In genomic region chrX:30858098-30858497, GRCh38 we compare ENCODE assay signal across 13 cellular contexts. TPM values are rescaled to one million over a fixed set of nuclear protein-coding genes. Genes with fewer than 3 reads are reported as not detected.
A peak's percentile ranks its signal among the peaks of the same experiment; 100 is the strongest.
DNase-seq lines count a peak whose midpoint lies in the region; ATAC-seq and TF ChIP-seq lines count a peak whose summit lies in the region.
"Had no signal": no experiment of that assay in that cellular context is flagged by ENCODE, and none has a peak within 500 bp of the region (broad histone marks: within the 10 kb centered on the region; RNA-seq: fewer than 3 reads in every experiment).

No MANE protein-coding gene starts in this region.

- no peak for DNase-seq in WTC11 (ENCODE audit: low spot score)
- no peak for DNase-seq in activated CD4-positive, alpha-beta T cell treated with anti-CD3 and anti-CD28 coated beads for 36 hours
- DNase-seq in Karpas-422, result no peak
- DNase-seq: BE2C; CD4-positive, alpha-beta memory T cell; DMS79 had no signal

- H3K27ac Mint-ChIP-seq in WTC11, result peak overlapping the region; percentile 72
- H3K27ac Mint-ChIP-seq in activated CD4-positive, alpha-beta T cell treated with anti-CD3 and anti-CD28 coated beads for 36 hours, result no peak overlapping the region

- H3K36me3 ChIP-seq in HUES48 (ENCODE audit: control insufficient read depth, insufficient read depth, low read length), result peaks cover 18% of the 10 kb centered on the region
- peaks cover 14% of the 10 kb centered on the region for H3K36me3 ChIP-seq in iPS-18a (ENCODE audit: control insufficient read depth, low read depth, low read length)
- no peaks in the 10 kb centered on the region; the same call in 1 of the 2 replicates for H3K36me3 ChIP-seq in Karpas-422 (ENCODE audit: insufficient read depth, low read length)
- H3K36me3 ChIP-seq: BE2C had no signal

- no peaks in the 10 kb centered on the region; the same call in 1 of the 2 replicates for H3K27me3 Mint-ChIP-seq in WTC11 (ENCODE audit: low read depth)
- no peaks in the 10 kb centered on the region for H3K27me3 Mint-ChIP-seq in activated CD4-positive, alpha-beta T cell treated with anti-CD3 and anti-CD28 coated beads for 36 hours
- H3K27me3 Mint-ChIP-seq: CD4-positive, alpha-beta memory T cell had no signal

- H3K9ac ChIP-seq in HUES48 (ENCODE audit: low read depth, low read length) (no peak overlapping the region), iPS-18a (ENCODE audit: low read length) (no peak overlapping the region), Karpas-422 (ENCODE audit: low read length) (no peak overlapping the region)

- H3K4me3 ChIP-seq in HUES48 (ENCODE audit: low read depth, low read length) (peak overlapping the region; percentile 35; the same call in 1 of the 2 replicates), iPS-18a (ENCODE audit: low read length) (no peak overlapping the region), Karpas-422 (ENCODE audit: low read length) (no peak overlapping the region)
- H3K4me3 ChIP-seq: A549, GM12878 had no signal

- H3K27ac ChIP-seq in HUES48 (ENCODE audit: low read depth, low read length), result peak overlapping the region; percentile 70
- peak overlapping the region; percentile 54 for H3K27ac ChIP-seq in iPS-18a (ENCODE audit: low read length)
- no peak overlapping the region for H3K27ac ChIP-seq in Karpas-422 (ENCODE audit: low read length)
- H3K27ac ChIP-seq: A549, C4-2B had no signal

- H3K27me3 ChIP-seq in HUES48 (ENCODE audit: control insufficient read depth, insufficient read depth, low read length), result no peaks in the 10 kb centered on the region
- no peaks in the 10 kb centered on the region for H3K27me3 ChIP-seq in iPS-18a (ENCODE audit: control insufficient read depth, insufficient read depth, low read length)
- H3K27me3 ChIP-seq in Karpas-422 (ENCODE audit: low read length), result no peaks in the 10 kb centered on the region
- H3K27me3 ChIP-seq: BE2C had no signal

- peaks cover 6% of the 10 kb centered on the region for H3K9me3 Mint-ChIP-seq in WTC11
- H3K9me3 Mint-ChIP-seq in activated CD4-positive, alpha-beta T cell treated with anti-CD3 and anti-CD28 coated beads for 36 hours (ENCODE audit: low read depth), result no peaks in the 10 kb centered on the region
- H3K9me3 Mint-ChIP-seq: CD4-positive, alpha-beta memory T cell had no signal

- H4K20me1 ChIP-seq in Karpas-422 (ENCODE audit: insufficient read depth, low read depth, low read length), result no peaks in the 10 kb centered on the region

- peaks cover 32% of the 10 kb centered on the region for H3K4me1 Mint-ChIP-seq in WTC11
- H3K4me1 Mint-ChIP-seq in activated CD4-positive, alpha-beta T cell treated with anti-CD3 and anti-CD28 coated beads for 36 hours, result no peaks in the 10 kb centered on the region

- H3K4me1 ChIP-seq in HUES48 (ENCODE audit: control insufficient read depth, insufficient read depth, low read length) (peaks cover 38% of the 10 kb centered on the region), iPS-18a (ENCODE audit: control insufficient read depth, low read depth, low read length) (peaks cover 21% of the 10 kb centered on the region), Karpas-422 (ENCODE audit: low read length) (no peaks in the 10 kb centered on the region)
- H3K4me1 ChIP-seq: A549, BE2C had no signal

- no peak for TF ChIP-seq CTCF in WTC11 (IDR thresholded peaks at IDR 0.05)

- H3K9me2 ChIP-seq in Karpas-422 (replicated peaks; ENCODE audit: insufficient read depth, low read length), result no peaks in the 10 kb centered on the region

- POLR2A ChIA-PET in WTC11 (lab: Charles Lee), result no interaction called here
- POLR2A ChIA-PET in activated CD4-positive, alpha-beta T cell treated with anti-CD3 and anti-CD28 coated beads for 36 hours (lab: Charles Lee), result no interaction called here

- no peaks in the 10 kb centered on the region for H3K79me2 ChIP-seq in Karpas-422 (ENCODE audit: low read length)

- H3K4me2 ChIP-seq in Karpas-422 (ENCODE audit: low read depth, low read length, poor library complexity, severe bottlenecking), result no peak overlapping the region
- H3K4me2 ChIP-seq: A549 had no signal

- no peak overlapping the region; the same call in 1 of the 2 replicates for H3K4me3 Mint-ChIP-seq in WTC11
- H3K4me3 Mint-ChIP-seq in activated CD4-positive, alpha-beta T cell treated with anti-CD3 and anti-CD28 coated beads for 36 hours, result no peak overlapping the region
- H3K4me3 Mint-ChIP-seq: CD4-positive, alpha-beta memory T cell had no signal

- ATAC-seq in WTC11, result peak; percentile 63
- ATAC-seq in GM18858 (IDR thresholded peaks at IDR 0.05; ENCODE audit: unreplicated experiment), result no peak
- no peak for ATAC-seq in HG03135 (IDR thresholded peaks at IDR 0.05; ENCODE audit: unreplicated experiment)
- no peak for ATAC-seq in activated CD4-positive, alpha-beta T cell treated with anti-CD3 and anti-CD28 coated beads for 36 hours
- ATAC-seq: A549, GM12878 had no signal

- H3K36me3 Mint-ChIP-seq in WTC11, result peaks cover 22% of the 10 kb centered on the region
- H3K36me3 Mint-ChIP-seq in activated CD4-positive, alpha-beta T cell treated with anti-CD3 and anti-CD28 coated beads for 36 hours (ENCODE audit: low read depth), result peaks cover 30% of the 10 kb centered on the region

- H3K9me3 ChIP-seq in HUES48 (ENCODE audit: control insufficient read depth, insufficient read depth, low read length), result no peaks in the 10 kb centered on the region
- peaks cover 26% of the 10 kb centered on the region for H3K9me3 ChIP-seq in iPS-18a (ENCODE audit: control insufficient read depth, low read depth, low read length)
- H3K9me3 ChIP-seq in Karpas-422 (ENCODE audit: low read length), result no peaks in the 10 kb centered on the region
- H3K9me3 ChIP-seq: A549, BE2C had no signal

- H2AFZ ChIP-seq in Karpas-422 (ENCODE audit: low read length), result no peak overlapping the region

- CTCF ChIA-PET in WTC11 (lab: Charles Lee), result no interaction called here
- CTCF ChIA-PET in activated CD4-positive, alpha-beta T cell treated with anti-CD3 and anti-CD28 coated beads for 36 hours (lab: Charles Lee), result no interaction called here

- intact Hi-C loops in activated CD4-positive, alpha-beta T cell treated with anti-CD3 and anti-CD28 coated beads for 36 hours (cut with DNase I, micrococcal nuclease), result no loop called here

TF ChIP-seq in WTC11, 78 proteins besides CTCF, POLR2A, EP300 and RAD21 (continues in another document):
- TF ChIP-seq SMAD4 (CRISPR knock-in tag; IDR thresholded peaks at IDR 0.05) (no peak), JAZF1 (CRISPR knock-in tag; IDR thresholded peaks at IDR 0.05) (no peak), FOXK1 (CRISPR knock-in tag; IDR thresholded peaks at IDR 0.05) (no peak), GABPB1 (CRISPR knock-in tag; IDR thresholded peaks at IDR 0.05) (no peak), ATF6 (CRISPR knock-in tag; IDR thresholded peaks at IDR 0.05) (no peak), KAT7 (CRISPR knock-in tag; IDR thresholded peaks at IDR 0.05; ENCODE audit: borderline replicate concordance) (no peak), ZNF317 (CRISPR knock-in tag; IDR thresholded peaks at IDR 0.05; ENCODE audit: borderline replicate concordance, low read depth) (no peak), ZBTB43 (CRISPR knock-in tag; IDR thresholded peaks at IDR 0.05) (no peak)

RNA-seq across cellular contexts. Expression of gene TAB3, which starts 31.0 kb away (rescaled TPM):
- total RNA-seq in WTC11 (2021), result 10.4 to 12.6 TPM (median 12.0 TPM) in 3 replicates
- 10 to 100 TPM; 18.7 to 20.1 TPM for total RNA-seq in activated CD4-positive, alpha-beta T cell treated with anti-CD3 and anti-CD28 coated beads for 36 hours
- 11.7 and 25.7 TPM in 2 replicates for total RNA-seq in Karpas-422 (2014; rRNA removed; shearing (Covaris generic); ENCODE audit: low replicate concordance)
